In the genomic region with DNA sequence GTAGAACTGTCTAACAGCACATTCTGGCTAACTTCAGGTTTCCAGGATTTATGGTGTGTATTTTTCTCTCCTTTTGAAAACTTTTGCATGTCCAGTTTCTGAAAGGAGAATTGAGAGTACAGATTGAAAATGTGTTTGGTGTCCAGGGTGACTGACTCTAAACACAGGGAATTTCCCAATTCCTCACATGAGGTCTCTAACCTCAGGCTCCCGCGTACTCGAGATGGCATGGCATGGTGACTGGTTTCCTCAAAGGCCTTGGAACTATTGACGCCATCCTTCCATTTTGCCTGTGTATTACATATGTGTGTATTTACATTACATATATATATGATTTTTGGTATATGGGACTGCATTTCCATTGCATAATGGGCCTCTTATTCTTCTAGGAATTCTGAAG, we compare ENCODE assay signal across 1 cellular context.
TF ChIP-seq lines count a peak whose summit lies in the region.

No MANE protein-coding gene starts in this region.

TF ChIP-seq in GM12878, 131 proteins besides CTCF, POLR2A, EP300 and RAD21:
- TF ChIP-seq, protein P1, sequence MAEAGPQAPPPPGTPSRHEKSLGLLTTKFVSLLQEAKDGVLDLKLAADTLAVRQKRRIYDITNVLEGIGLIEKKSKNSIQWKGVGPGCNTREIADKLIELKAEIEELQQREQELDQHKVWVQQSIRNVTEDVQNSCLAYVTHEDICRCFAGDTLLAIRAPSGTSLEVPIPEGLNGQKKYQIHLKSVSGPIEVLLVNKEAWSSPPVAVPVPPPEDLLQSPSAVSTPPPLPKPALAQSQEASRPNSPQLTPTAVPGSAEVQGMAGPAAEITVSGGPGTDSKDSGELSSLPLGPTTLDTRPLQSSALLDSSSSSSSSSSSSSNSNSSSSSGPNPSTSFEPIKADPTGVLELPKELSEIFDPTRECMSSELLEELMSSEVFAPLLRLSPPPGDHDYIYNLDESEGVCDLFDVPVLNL (IDR thresholded peaks at IDR 0.05; ENCODE audit: low read depth, low read length) = no peak
- TF ChIP-seq SUPT20H (IDR thresholded peaks at IDR 0.05; ENCODE audit: borderline replicate concordance, control insufficient read depth, low read depth, low read length) (no peak), STAT3 (IDR thresholded peaks at IDR 0.05; ENCODE audit: low read depth, low read length) (no peak), NFYA (IDR thresholded peaks at IDR 0.05; ENCODE audit: borderline replicate concordance, low read depth, low read length) (no peak)
- TF ChIP-seq, protein P2, sequence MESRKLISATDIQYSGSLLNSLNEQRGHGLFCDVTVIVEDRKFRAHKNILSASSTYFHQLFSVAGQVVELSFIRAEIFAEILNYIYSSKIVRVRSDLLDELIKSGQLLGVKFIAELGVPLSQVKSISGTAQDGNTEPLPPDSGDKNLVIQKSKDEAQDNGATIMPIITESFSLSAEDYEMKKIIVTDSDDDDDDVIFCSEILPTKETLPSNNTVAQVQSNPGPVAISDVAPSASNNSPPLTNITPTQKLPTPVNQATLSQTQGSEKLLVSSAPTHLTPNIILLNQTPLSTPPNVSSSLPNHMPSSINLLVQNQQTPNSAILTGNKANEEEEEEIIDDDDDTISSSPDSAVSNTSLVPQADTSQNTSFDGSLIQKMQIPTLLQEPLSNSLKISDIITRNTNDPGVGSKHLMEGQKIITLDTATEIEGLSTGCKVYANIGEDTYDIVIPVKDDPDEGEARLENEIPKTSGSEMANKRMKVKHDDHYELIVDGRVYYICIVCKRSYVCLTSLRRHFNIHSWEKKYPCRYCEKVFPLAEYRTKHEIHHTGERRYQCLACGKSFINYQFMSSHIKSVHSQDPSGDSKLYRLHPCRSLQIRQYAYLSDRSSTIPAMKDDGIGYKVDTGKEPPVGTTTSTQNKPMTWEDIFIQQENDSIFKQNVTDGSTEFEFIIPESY (IDR thresholded peaks at IDR 0.05) = 0 out of 2 replicates have a peak, but pooled peaks have one; percentile 61
